13 cellular contexts compared by ENCODE assay signal in genomic region chr1:82920418-82921248, GRCh38.
A peak's percentile ranks its signal among the peaks of the same experiment; 100 is the strongest.
DNase-seq lines count a peak whose midpoint lies in the region; ATAC-seq and TF ChIP-seq lines count a peak whose summit lies in the region.
"Had no signal": no experiment of that assay in that cellular context is flagged by ENCODE, and none has a peak within 500 bp of the region (broad histone marks: within the 10 kb centered on the region; RNA-seq: fewer than 3 reads in every experiment).

No MANE protein-coding gene starts in this region.

- H3K36me3 Mint-ChIP-seq in endothelial cell (ENCODE audit: low read depth, unreplicated experiment) = no peaks in the 10 kb centered on the region
- H3K36me3 Mint-ChIP-seq: activated naive CD4-positive, alpha-beta T cell treated with anti-CD3 and anti-CD28 coated beads, Interleukin-2, amount 50 U/mL, for 24 hours had no signal

- TF ChIP-seq CTCF in endothelial cell (IDR thresholded peaks at IDR 0.05; ENCODE audit: unreplicated experiment) = no peak
- no peak for TF ChIP-seq CTCF in lower lobe of right lung (IDR thresholded peaks at IDR 0.05)

- H3K27me3 ChIP-seq in lower lobe of right lung (ENCODE audit: low read depth) = no peaks in the 10 kb centered on the region

- in situ Hi-C loops in ACHN (cut with HindIII; ENCODE audit: low pct_ligation_motif_present, low pct_unique_long_range_greater_than_20kb, low sequenced_read_pairs) = no loop called here

- peak; percentile 67 to 68 for ATAC-seq in lower lobe of right lung
- no peak for ATAC-seq in HG02885 (IDR thresholded peaks at IDR 0.05; ENCODE audit: poor library complexity, unreplicated experiment)

- intact Hi-C loops in lower lobe of right lung (cut with DNase I) = no loop called here

- peak overlapping the region; percentile 90 for H3K27ac Mint-ChIP-seq in endothelial cell (ENCODE audit: unreplicated experiment)
- H3K27ac Mint-ChIP-seq: activated naive CD4-positive, alpha-beta T cell treated with anti-CD3 and anti-CD28 coated beads, Interleukin-2, amount 50 U/mL, for 24 hours; nephron had no signal

- H3K4me3 ChIP-seq in lower lobe of right lung = no peak overlapping the region

- H3K4me3 Mint-ChIP-seq in endothelial cell (ENCODE audit: unreplicated experiment) = no peak overlapping the region
- H3K4me3 Mint-ChIP-seq: activated naive CD4-positive, alpha-beta T cell treated with anti-CD3 and anti-CD28 coated beads, Interleukin-2, amount 50 U/mL, for 24 hours; nephron had no signal

- peaks cover 2% of the 10 kb centered on the region for H3K27me3 Mint-ChIP-seq in endothelial cell (ENCODE audit: unreplicated experiment)
- H3K27me3 Mint-ChIP-seq: activated naive CD4-positive, alpha-beta T cell treated with anti-CD3 and anti-CD28 coated beads, Interleukin-2, amount 50 U/mL, for 24 hours had no signal

- H3K4me1 Mint-ChIP-seq in endothelial cell (ENCODE audit: unreplicated experiment) = peaks cover 28% of the 10 kb centered on the region
- H3K4me1 Mint-ChIP-seq: activated naive CD4-positive, alpha-beta T cell treated with anti-CD3 and anti-CD28 coated beads, Interleukin-2, amount 50 U/mL, for 24 hours; nephron had no signal

- no peaks in the 10 kb centered on the region for H3K36me3 ChIP-seq in lower lobe of right lung

- DNase-seq in ACHN (peak; percentile 4), NOMO-1 treated with DMSO at 0.1 percent for 48 hours (lab: John Stamatoyannopoulos, UW; ENCODE audit: unreplicated experiment) (peak; percentile 45), endothelial cell (ENCODE audit: low spot score) (no peak), lower lobe of right lung (no peak), SHP77 treated with DMSO at 0.1 percent for 48 hours (lab: John Stamatoyannopoulos, UW) (no peak), amygdala (lab: John Stamatoyannopoulos, UW) (no peak), NCI-H2029 (lab: John Stamatoyannopoulos, UW) (no peak)
- DNase-seq: cerebellar nuclear complex, islet precursor cell had no signal

- peaks cover 22% of the 10 kb centered on the region for H3K4me1 ChIP-seq in lower lobe of right lung

- no peak overlapping the region for H3K27ac ChIP-seq in lower lobe of right lung
- H3K27ac ChIP-seq: HL-60 had no signal

- H3K9me3 ChIP-seq in lower lobe of right lung = no peaks in the 10 kb centered on the region

- no peaks in the 10 kb centered on the region for H3K9me3 Mint-ChIP-seq in endothelial cell (ENCODE audit: unreplicated experiment)
- H3K9me3 Mint-ChIP-seq: activated naive CD4-positive, alpha-beta T cell treated with anti-CD3 and anti-CD28 coated beads, Interleukin-2, amount 50 U/mL, for 24 hours; nephron had no signal

Comparison
In these comparisons a context has a peak if more than half of its experiments do, and no peak if none do; other contexts are left out.
1. DNase-seq: peak in ACHN (single experiment) and NOMO-1 treated with DMSO at 0.1 percent for 48 hours (single experiment); none in endothelial cell (single experiment), lower lobe of right lung (single experiment), SHP77 treated with DMSO at 0.1 percent for 48 hours (single experiment), amygdala (0 of 56) and NCI-H2029 (single experiment).